Comparison of ENCODE assay signal across 8 cellular contexts in genomic region chr20:33672426-33673114, GRCh38. TPM values are rescaled to one million over a fixed set of nuclear protein-coding genes. Genes with fewer than 3 reads are reported as not detected.
DNase-seq lines count a peak whose midpoint lies in the region; ATAC-seq and TF ChIP-seq lines count a peak whose summit lies in the region.

No MANE protein-coding gene starts in this region.

- POLR2A ChIA-PET in activated CD4-positive, alpha-beta memory T cell treated with anti-CD3 and anti-CD28 coated beads for 36 hours (lab: Charles Lee): interaction anchor here (1.2 to 1.3 kb wide), 2 partner anchors 8 to 10 kb away, joined by 3 to 4 read pairs; no protein-coding TSS in a partner anchor

- H3K4me1 ChIP-seq in left ventricle myocardium inferior (peaks cover 74% of the 10 kb centered on the region), lung (ENCODE audit: control insufficient read depth in 2 of 2, insufficient read depth in 2 of 2, low read length in 2 of 2) (peaks cover 0 to 18% of the 10 kb centered on the region in 2 donors), vagina (peaks cover 54% of the 10 kb centered on the region)

- H3K36me3 ChIP-seq in left ventricle myocardium inferior: peaks cover 30% of the 10 kb centered on the region
- H3K36me3 ChIP-seq in lung (ENCODE audit: control insufficient read depth in 2 of 2, insufficient read depth in 2 of 2, low read length in 2 of 2): peaks cover 0 to 6% of the 10 kb centered on the region in 2 donors
- H3K36me3 ChIP-seq in vagina: no peaks in the 10 kb centered on the region

- DNase-seq in left ventricle myocardium inferior (no peak), left cardiac atrium (no peak), lung (ENCODE audit: low spot score) (no peak), vagina (ENCODE audit: extremely low spot score in 2 of 2) (no peak)
- DNase-seq in activated CD4-positive, alpha-beta memory T cell treated with anti-CD3 and anti-CD28 coated beads for 36 hours: no peak

- H3K27me3 Mint-ChIP-seq in activated CD4-positive, alpha-beta memory T cell treated with anti-CD3 and anti-CD28 coated beads for 36 hours: no peaks in the 10 kb centered on the region

- H3K4me1 Mint-ChIP-seq in activated CD4-positive, alpha-beta memory T cell treated with anti-CD3 and anti-CD28 coated beads for 36 hours (ENCODE audit: low read depth): peaks cover 35% of the 10 kb centered on the region

- peak overlapping the region; percentile 76 for H3K4me3 Mint-ChIP-seq in activated CD4-positive, alpha-beta memory T cell treated with anti-CD3 and anti-CD28 coated beads for 36 hours

- H3K36me3 Mint-ChIP-seq in activated CD4-positive, alpha-beta memory T cell treated with anti-CD3 and anti-CD28 coated beads for 36 hours: peaks cover 14% of the 10 kb centered on the region

- TF ChIP-seq POLR2A in vagina (IDR thresholded peaks at IDR 0.05): no peak

- ATAC-seq in left cardiac atrium (no peak), lung (ENCODE audit: insufficient read depth, low FRiP score) (no peak), GM21717 (IDR thresholded peaks at IDR 0.05; ENCODE audit: unreplicated experiment) (no peak), HG03432 (IDR thresholded peaks at IDR 0.05; ENCODE audit: unreplicated experiment) (no peak), HG03097 (IDR thresholded peaks at IDR 0.05; ENCODE audit: low FRiP score, unreplicated experiment) (no peak)

- no peaks in the 10 kb centered on the region for H3K9me3 Mint-ChIP-seq in activated CD4-positive, alpha-beta memory T cell treated with anti-CD3 and anti-CD28 coated beads for 36 hours

- H3K27ac Mint-ChIP-seq in activated CD4-positive, alpha-beta memory T cell treated with anti-CD3 and anti-CD28 coated beads for 36 hours: no peak overlapping the region

- 61 to 62% methylated on average over 17 of the region's 17 CpGs for WGBS in lung, 2 donors

- CTCF ChIA-PET in activated CD4-positive, alpha-beta memory T cell treated with anti-CD3 and anti-CD28 coated beads for 36 hours (lab: Charles Lee): interaction anchor here (2.5 kb wide), 1 partner anchor 215 kb away, joined by 7 read pairs; no protein-coding TSS in a partner anchor

- intact Hi-C loops in left ventricle myocardium inferior (cut with micrococcal nuclease): no loop called here
- intact Hi-C loops in left cardiac atrium (cut with DNase I): no loop called here
- intact Hi-C loops in activated CD4-positive, alpha-beta memory T cell treated with anti-CD3 and anti-CD28 coated beads for 36 hours (cut with micrococcal nuclease): no loop called here
- intact Hi-C loops in vagina (cut with DNase I): loop anchor here (10.0 kb wide), 1 partner anchor 62 kb away; the partner anchor contains the start of gene ZNF341

- peak overlapping the region; percentile 78 for H3K4me3 ChIP-seq in left ventricle myocardium inferior
- H3K4me3 ChIP-seq in lung: peak overlapping the region; percentile 5
- H3K4me3 ChIP-seq in vagina: peak overlapping the region; percentile 63 to 75

- H3K9me3 ChIP-seq in left ventricle myocardium inferior (replicated peaks) (no peaks in the 10 kb centered on the region), lung (ENCODE audit: control insufficient read depth in 2 of 2, insufficient read depth in 1 of 2, low read length in 1 of 2) (no peaks in the 10 kb centered on the region), vagina (no peaks in the 10 kb centered on the region)

- TF ChIP-seq CTCF in left ventricle myocardium inferior (IDR thresholded peaks at IDR 0.05; ENCODE audit: borderline replicate concordance) (no peak), lung (IDR thresholded peaks at IDR 0.05; ENCODE audit: control extremely low read depth, extremely low read depth) (no peak), vagina (IDR thresholded peaks at IDR 0.05) (no peak)

- H3K27ac ChIP-seq in left ventricle myocardium inferior (replicated peaks): peak overlapping the region; percentile 93
- no peak overlapping the region for H3K27ac ChIP-seq in lung (ENCODE audit: low read depth in 1 of 2, low read length in 1 of 2)
- H3K27ac ChIP-seq in vagina: peak overlapping the region; percentile 95

- H3K27me3 ChIP-seq in left ventricle myocardium inferior (ENCODE audit: low read depth) (no peaks in the 10 kb centered on the region), lung (ENCODE audit: control insufficient read depth, insufficient read depth) (no peaks in the 10 kb centered on the region), vagina (no peaks in the 10 kb centered on the region)

RNA-seq across cellular contexts. Expression of gene NECAB3, which starts 1.7 kb away (rescaled TPM):
- total RNA-seq in left ventricle myocardium inferior (81.3 TPM), left cardiac atrium (10 to 100 TPM; 47.4 to 59.9 TPM), lung (100 to 1,000 TPM in 1 of 2 donors, 10 to 100 TPM in 1; 63.5 to 127 TPM), vagina (29.2 TPM)
- total RNA-seq in activated CD4-positive, alpha-beta memory T cell treated with anti-CD3 and anti-CD28 coated beads for 36 hours: 10 to 100 TPM; 21.0 to 22.7 TPM
- 10 to 100 TPM; 21.2 to 80.8 TPM for polyA plus RNA-seq in lung

RNA-seq across cellular contexts. Expression of gene ACTL10, which starts 5.8 kb away (rescaled TPM):
- total RNA-seq in left ventricle myocardium inferior: 0.22 TPM
- total RNA-seq in left cardiac atrium: under 1 TPM; 0.47 to 0.81 TPM
- total RNA-seq in activated CD4-positive, alpha-beta memory T cell treated with anti-CD3 and anti-CD28 coated beads for 36 hours: 1 to 10 TPM; 1.8 to 2.3 TPM
- total RNA-seq in lung: 1 to 10 TPM in 1 of 2 donors, under 1 TPM in 1; 0.26 to 3.4 TPM
- polyA plus RNA-seq in lung: 1 to 10 TPM; 1.3 to 3.1 TPM
- total RNA-seq in vagina: 1.5 TPM

RNA-seq across cellular contexts. Expression of gene C20orf144, which starts 10.4 kb away (rescaled TPM):
- not detected for total RNA-seq in left ventricle myocardium inferior
- under 1 TPM in 1 of 2 donors, not detected in 1; 0.29 TPM for total RNA-seq in left cardiac atrium
- total RNA-seq in activated CD4-positive, alpha-beta memory T cell treated with anti-CD3 and anti-CD28 coated beads for 36 hours: under 1 TPM; 0.26 to 0.31 TPM
- under 1 TPM in 1 of 2 donors, not detected in 1; 0.31 TPM for total RNA-seq in lung
- polyA plus RNA-seq in lung: under 1 TPM; 0.05 to 0.08 TPM
- total RNA-seq in vagina: not detected

RNA-seq across cellular contexts. Expression of gene E2F1, which starts 13.6 kb away (rescaled TPM):
- total RNA-seq in left ventricle myocardium inferior (1.2 TPM), left cardiac atrium (1 to 10 TPM; 1.6 to 3.7 TPM), lung (10 to 100 TPM in 1 of 2 donors, 1 to 10 TPM in 1; 6.4 to 10.9 TPM), vagina (0.49 TPM)
- 10 to 100 TPM; 66.8 to 67.8 TPM for total RNA-seq in activated CD4-positive, alpha-beta memory T cell treated with anti-CD3 and anti-CD28 coated beads for 36 hours
- 10 to 100 TPM in 1 of 2 donors, 1 to 10 TPM in 1; 4.2 to 10.7 TPM for polyA plus RNA-seq in lung

RNA-seq across cellular contexts. Expression of gene PXMP4, which starts 47.5 kb away (rescaled TPM):
- total RNA-seq in left ventricle myocardium inferior: 13.5 TPM
- 10 to 100 TPM in 1 of 2 donors, 1 to 10 TPM in 1; 6.7 to 12.6 TPM for total RNA-seq in left cardiac atrium
- total RNA-seq in activated CD4-positive, alpha-beta memory T cell treated with anti-CD3 and anti-CD28 coated beads for 36 hours: 10 to 100 TPM in 1 of 2 experiments, 1 to 10 TPM in 1; 8.7 to 11.6 TPM
- total RNA-seq in lung: 10 to 100 TPM; 28.9 to 36.8 TPM
- polyA plus RNA-seq in lung: 10 to 100 TPM; 10.2 to 24.7 TPM
- 6.6 TPM for total RNA-seq in vagina

Comparison
In these comparisons a context has a peak if more than half of its experiments do, and no peak if none do; other contexts are left out.
1. H3K27ac ChIP-seq: peak in left ventricle myocardium inferior (single experiment) and vagina (single experiment); none in lung (0 of 2).
2. H3K4me3 ChIP-seq: peak in every context shown above with its lines; median percentile 78 in left ventricle myocardium inferior; 69 in vagina; 5 in lung.